ENCODE assay signal across 14 cellular contexts in genomic region chr11:12390687-12391110, GRCh38. TPM values are rescaled to one million over a fixed set of nuclear protein-coding genes. Genes with fewer than 3 reads are reported as not detected.
A peak's percentile ranks its signal among the peaks of the same experiment; 100 is the strongest.
DNase-seq lines count a peak whose midpoint lies in the region; TF ChIP-seq lines count a peak whose summit lies in the region.
"Had no signal": no experiment of that assay in that cellular context is flagged by ENCODE, and none has a peak within 500 bp of the region (broad histone marks: within the 10 kb centered on the region; RNA-seq: fewer than 3 reads in every experiment).

No MANE protein-coding gene starts in this region.

- peaks cover 18% of the 10 kb centered on the region for H3K4me1 ChIP-seq in prostate gland (replicated peaks)
- H3K4me1 ChIP-seq: neural progenitor cell had no signal

- H3K9me3 ChIP-seq in prostate gland, result no peaks in the 10 kb centered on the region

- no peak overlapping the region for H3K4me3 ChIP-seq in prostate gland
- H3K4me3 ChIP-seq: neural progenitor cell had no signal

- POLR2A ChIA-PET in HEK293T (lab: Yijun Ruan, JAX), result interaction anchor here (3.6 kb wide), 1 partner anchor 14 kb away, joined by 11 read pairs; the partner anchor contains the start of gene PARVA

- TF ChIP-seq POLR2A in prostate gland (IDR thresholded peaks at IDR 0.05), result no peak

- intact Hi-C loops in prostate gland (cut with DNase I), result no loop called here

- no peaks in the 10 kb centered on the region for H3K36me3 ChIP-seq in prostate gland
- H3K36me3 ChIP-seq: neural progenitor cell, WERI-Rb-1 had no signal

- peaks cover 6% of the 10 kb centered on the region for H3K36me3 Mint-ChIP-seq in chondrocyte (ENCODE audit: low read depth)
- H3K36me3 Mint-ChIP-seq: activated naive CD8-positive, alpha-beta T cell treated with anti-CD3 and anti-CD28 coated beads for 36 hours had no signal

- no peak for TF ChIP-seq CTCF in chondrocyte (IDR thresholded peaks at IDR 0.05)
- no peak for TF ChIP-seq CTCF in prostate gland (IDR thresholded peaks at IDR 0.05)

- H3K27ac ChIP-seq in prostate gland, result peak overlapping the region; percentile 53 to 66
- H3K27ac ChIP-seq: neural progenitor cell, WERI-Rb-1 had no signal

- H3K4me3 Mint-ChIP-seq in chondrocyte (ENCODE audit: unreplicated experiment), result no peak overlapping the region
- H3K4me3 Mint-ChIP-seq: activated naive CD8-positive, alpha-beta T cell treated with anti-CD3 and anti-CD28 coated beads for 36 hours; B cell had no signal

- peaks cover 61% of the 10 kb centered on the region for H3K4me1 Mint-ChIP-seq in chondrocyte (ENCODE audit: low read depth)
- H3K4me1 Mint-ChIP-seq: B cell had no signal

- H3K27me3 Mint-ChIP-seq in chondrocyte (ENCODE audit: low read depth), result no peaks in the 10 kb centered on the region
- H3K27me3 Mint-ChIP-seq: activated naive CD8-positive, alpha-beta T cell treated with anti-CD3 and anti-CD28 coated beads for 36 hours had no signal

- H3K9me3 Mint-ChIP-seq in chondrocyte (ENCODE audit: low read depth), result peaks cover 2% of the 10 kb centered on the region
- H3K9me3 Mint-ChIP-seq: activated naive CD8-positive, alpha-beta T cell treated with anti-CD3 and anti-CD28 coated beads for 36 hours had no signal

- peak; percentile 86 for DNase-seq in G401 (ENCODE audit: low spot score)
- peak; percentile 88 for DNase-seq in NCI-H2171 treated with DMSO at 0.1 percent for 48 hours (lab: John Stamatoyannopoulos, UW)
- DNase-seq in chondrocyte (ENCODE audit: low spot score), result no peak
- DNase-seq in prostate gland (ENCODE audit: low spot score), result no peak
- DNase-seq in epidermal melanocyte (ENCODE audit: insufficient read length, low spot score), result no peak
- no peak for DNase-seq in HEK293T (ENCODE audit: extremely low spot score)
- DNase-seq in GM19238 (ENCODE audit: insufficient read length, low spot score), result no peak
- DNase-seq in stimulated activated naive CD4-positive, alpha-beta T cell (lab: John Stamatoyannopoulos, UW), result no peak
- DNase-seq: activated naive CD8-positive, alpha-beta T cell treated with anti-CD3 and anti-CD28 coated beads for 36 hours; KBM-7; kidney; WERI-Rb-1 had no signal

- H3K27me3 ChIP-seq in prostate gland (replicated peaks; ENCODE audit: insufficient read depth), result no peaks in the 10 kb centered on the region
- H3K27me3 ChIP-seq: neural progenitor cell had no signal

- peak overlapping the region; percentile 68 for H3K27ac Mint-ChIP-seq in chondrocyte (ENCODE audit: unreplicated experiment)
- H3K27ac Mint-ChIP-seq: activated naive CD8-positive, alpha-beta T cell treated with anti-CD3 and anti-CD28 coated beads for 36 hours; B cell; neural progenitor cell had no signal

- CTCF ChIA-PET in HEK293T (lab: Yijun Ruan, JAX), result no interaction called here

- in situ Hi-C loops in G401 (cut with HindIII; ENCODE audit: low sequenced_read_pairs), result no loop called here

TF ChIP-seq in HEK293T, 16 proteins besides CTCF, POLR2A, EP300 and RAD21:
- TF ChIP-seq ELF4 (IDR thresholded peaks at IDR 0.05) (no peak), SP1 (IDR thresholded peaks at IDR 0.05) (no peak), ZNF384 (IDR thresholded peaks at IDR 0.05) (no peak), SUZ12 (IDR thresholded peaks at IDR 0.05) (no peak), L3MBTL2 (conservative IDR thresholded peaks at IDR 0.05) (no peak), TARDBP (IDR thresholded peaks at IDR 0.05) (no peak), FOXM1 (IDR thresholded peaks at IDR 0.05; ENCODE audit: borderline replicate concordance) (no peak), ARNT (IDR thresholded peaks at IDR 0.05) (no peak), BHLHE40 (IDR thresholded peaks at IDR 0.05; ENCODE audit: borderline replicate concordance) (no peak), FOXK2 (IDR thresholded peaks at IDR 0.05) (no peak), LEF1 (IDR thresholded peaks at IDR 0.05; ENCODE audit: borderline replicate concordance) (no peak), PKNOX1 (IDR thresholded peaks at IDR 0.05) (no peak), CTBP1 (IDR thresholded peaks at IDR 0.05; ENCODE audit: borderline replicate concordance) (no peak), HDGF (IDR thresholded peaks at IDR 0.05; ENCODE audit: borderline replicate concordance) (no peak), FOXA1 (IDR thresholded peaks at IDR 0.05) (no peak), NFRKB (IDR thresholded peaks at IDR 0.05) (no peak)

RNA-seq across cellular contexts. Expression of gene PARVA, which starts 13.3 kb away (rescaled TPM):
- 6.6 and 9.9 TPM in 2 replicates for total RNA-seq in G401 (2014; rRNA removed; shearing (Covaris generic))
- total RNA-seq in chondrocyte (147 to 170 TPM (median 158 TPM) in 3 replicates), prostate gland (10 to 100 TPM; 38.4 to 55.1 TPM)
- total RNA-seq: B cell had no signal

Comparison
In these comparisons a context has a peak if more than half of its experiments do, and no peak if none do; other contexts are left out.
1. DNase-seq: peak in G401 (single experiment) and NCI-H2171 treated with DMSO at 0.1 percent for 48 hours (single experiment); none in chondrocyte (single experiment), prostate gland (single experiment), epidermal melanocyte (single experiment), HEK293T (single experiment), GM19238 (single experiment) and stimulated activated naive CD4-positive, alpha-beta T cell (0 of 6).